ENCODE assay signal across 8 cellular contexts in the genomic region with DNA sequence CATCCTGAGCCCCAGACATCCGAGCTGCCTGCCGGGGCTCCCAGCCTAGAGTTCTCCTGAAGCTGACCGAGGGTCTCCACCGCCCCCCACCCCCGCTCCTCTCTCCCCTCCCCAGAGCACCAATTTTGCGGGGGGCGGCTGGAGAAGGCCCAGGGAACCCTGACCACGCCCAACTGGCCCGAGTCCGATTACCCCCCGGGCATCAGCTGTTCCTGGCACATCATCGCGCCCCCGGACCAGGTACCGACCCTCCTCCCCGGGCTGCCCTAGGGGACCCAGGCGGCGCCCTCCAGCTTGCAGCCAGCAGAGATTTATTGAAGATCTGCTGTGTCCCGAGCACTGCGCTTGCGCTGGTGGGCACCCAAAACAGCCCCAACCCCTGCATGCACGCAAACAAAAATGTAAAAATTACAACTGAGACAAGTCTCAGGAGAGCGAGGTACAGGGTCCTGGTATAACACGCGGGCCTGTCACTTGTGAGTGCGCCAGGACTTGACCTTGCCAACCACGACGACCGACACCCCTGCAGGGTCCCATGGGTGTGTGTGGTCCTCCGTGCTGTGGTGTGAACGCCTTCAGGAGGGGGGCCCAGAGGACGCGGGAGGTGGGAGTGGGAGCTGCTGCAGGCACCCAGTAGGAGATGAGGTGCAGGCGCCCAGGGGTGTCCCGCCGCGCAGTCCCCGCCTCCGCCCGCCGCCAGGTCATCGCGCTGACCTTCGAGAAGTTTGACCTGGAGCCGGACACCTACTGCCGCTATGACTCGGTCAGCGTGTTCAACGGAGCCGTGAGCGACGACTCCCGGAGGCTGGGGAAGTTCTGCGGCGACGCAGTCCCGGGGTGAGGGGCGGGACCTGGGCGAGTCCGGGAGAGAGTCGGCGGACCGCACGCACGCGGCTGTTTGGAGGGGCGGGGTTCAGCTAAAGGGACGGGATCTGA. TPM values are rescaled to one million over a fixed set of nuclear protein-coding genes. Genes with fewer than 3 reads are reported as not detected.
DNase-seq lines count a peak whose midpoint lies in the region; ATAC-seq and TF ChIP-seq lines count a peak whose summit lies in the region.

No MANE protein-coding gene starts in this region.

- H3K4me3 Mint-ChIP-seq in endodermal cell = peak overlapping the region; percentile 62
- peak overlapping the region; percentile 94 for H3K4me3 Mint-ChIP-seq in natural killer cell

- H3K9me3 Mint-ChIP-seq in endodermal cell = no peaks in the 10 kb centered on the region
- no peaks in the 10 kb centered on the region for H3K9me3 Mint-ChIP-seq in natural killer cell

- H3K27ac ChIP-seq in WERI-Rb-1 (no peak overlapping the region), endodermal cell (ENCODE audit: low read depth, low read length) (no peak overlapping the region)

- peak; percentile 13 for ATAC-seq in GM21717 (IDR thresholded peaks at IDR 0.05; ENCODE audit: unreplicated experiment)
- ATAC-seq in natural killer cell = peak in 1 of 3 donors; percentile 2
- ATAC-seq in GM21737 (IDR thresholded peaks at IDR 0.05; ENCODE audit: unreplicated experiment) = no peak
- ATAC-seq in GM19395 (IDR thresholded peaks at IDR 0.05; ENCODE audit: unreplicated experiment) = no peak

- H3K36me3 Mint-ChIP-seq in endodermal cell (ENCODE audit: low read depth) (no peaks in the 10 kb centered on the region), natural killer cell (no peaks in the 10 kb centered on the region)

- H3K27ac Mint-ChIP-seq in endodermal cell (no peak overlapping the region), natural killer cell (peak overlapping the region in 1 of 2 donors; percentile 94)

- intact Hi-C loops in natural killer cell (cut with micrococcal nuclease) (loop anchor here (1.0 to 5.0 kb wide), 3 partner anchors 7 to 87 kb away; partner anchors contain the start of genes FBXO24, GIGYF1, LRCH4 and MOSPD3), posterior vena cava (cut with DNase I) (loop anchor here in 1 of 2 donors (5.0 kb wide), 1 partner anchor 87 kb away; the partner anchor contains the start of gene GIGYF1)

- peaks cover 28% of the 10 kb centered on the region for H3K27me3 Mint-ChIP-seq in endodermal cell (ENCODE audit: insufficient read depth)
- no peaks in the 10 kb centered on the region for H3K27me3 Mint-ChIP-seq in natural killer cell (ENCODE audit: low read depth in 2 of 2)

- DNase-seq in WERI-Rb-1 (no peak), endodermal cell (peak; percentile 85), natural killer cell (no peak), posterior vena cava (ENCODE audit: low spot score) (no peak), putamen (ENCODE audit: low spot score) (no peak)

- peaks cover 19% of the 10 kb centered on the region for H3K4me1 Mint-ChIP-seq in endodermal cell
- peaks cover 16 to 23% of the 10 kb centered on the region in 2 donors for H3K4me1 Mint-ChIP-seq in natural killer cell

- H3K27me3 ChIP-seq in WERI-Rb-1 (ENCODE audit: insufficient read depth, low read depth, severe bottlenecking) (peaks cover 8% of the 10 kb centered on the region), endodermal cell (ENCODE audit: control insufficient read depth, insufficient read depth, low read length, poor library complexity, severe bottlenecking) (peaks cover 18% of the 10 kb centered on the region)

- H3K4me3 ChIP-seq in WERI-Rb-1 (ENCODE audit: low read depth, low read length) (peak overlapping the region; percentile 83), endodermal cell (ENCODE audit: low read length) (peak overlapping the region; percentile 78)

- no peak for TF ChIP-seq CTCF in WERI-Rb-1 (IDR thresholded peaks at IDR 0.05; ENCODE audit: low read depth, low read length)
- no peak for TF ChIP-seq CTCF in endodermal cell (conservative IDR thresholded peaks at IDR 0.05)
- TF ChIP-seq CTCF in natural killer cell (IDR thresholded peaks at IDR 0.05) = no peak

- H3K9me3 ChIP-seq in WERI-Rb-1 (ENCODE audit: severe bottlenecking) = no peaks in the 10 kb centered on the region
- no peaks in the 10 kb centered on the region for H3K9me3 ChIP-seq in endodermal cell (ENCODE audit: control insufficient read depth, low read length)

- peaks cover 5% of the 10 kb centered on the region for H3K4me1 ChIP-seq in endodermal cell (ENCODE audit: control insufficient read depth, insufficient read depth, low read length)

- no peaks in the 10 kb centered on the region for H3K36me3 ChIP-seq in WERI-Rb-1
- H3K36me3 ChIP-seq in endodermal cell (ENCODE audit: control insufficient read depth, insufficient read depth, low read length) = no peaks in the 10 kb centered on the region

- H3K9ac ChIP-seq in endodermal cell (ENCODE audit: extremely low read depth, low read length, poor library complexity, severe bottlenecking) = no peak overlapping the region

- 3 to 4% methylated on average over 42 to 68 of the region's 68 CpGs for WGBS in endodermal cell (ENCODE audit: insufficient coverage in 1 of 2, insufficient read length in 1 of 2), 2 experiments

RNA-seq across cellular contexts. Expression of gene PCOLCE, which starts 3.1 kb away (rescaled TPM):
- total RNA-seq in endodermal cell (10 to 100 TPM; 17.5 to 37.7 TPM), natural killer cell (10 to 100 TPM; 18.4 to 24.8 (median 21.7) TPM), posterior vena cava (100 to 1,000 TPM in 1 of 2 donors, 10 to 100 TPM in 1; 79.5 to 230 TPM)
- 47.4 TPM for polyA plus RNA-seq in endodermal cell (2013, experiment 1 of 2)
- polyA plus RNA-seq in endodermal cell (2013, experiment 2 of 2) = 40.5 TPM

RNA-seq across cellular contexts. Expression of gene MOSPD3, which starts 7.1 kb away (rescaled TPM):
- total RNA-seq in endodermal cell (10 to 100 TPM; 19.8 to 25.5 TPM), natural killer cell (10 to 100 TPM; 14.5 to 15.9 (median 15.5) TPM), posterior vena cava (10 to 100 TPM; 10.8 to 16.3 TPM)
- 33.1 TPM for polyA plus RNA-seq in endodermal cell (2013, experiment 1 of 2)
- 32.4 TPM for polyA plus RNA-seq in endodermal cell (2013, experiment 2 of 2)

RNA-seq across cellular contexts. Expression of gene FBXO24, which starts 19.1 kb away (rescaled TPM):
- 1 to 10 TPM; 1.3 to 3.0 TPM for total RNA-seq in endodermal cell
- 2.4 TPM for polyA plus RNA-seq in endodermal cell (2013, experiment 1 of 2)
- 1.4 TPM for polyA plus RNA-seq in endodermal cell (2013, experiment 2 of 2)
- total RNA-seq in natural killer cell = under 1 TPM; 0.45 to 0.94 (median 0.88) TPM
- total RNA-seq in posterior vena cava = under 1 TPM; 0.14 to 0.51 TPM

RNA-seq across cellular contexts. Expression of gene LRCH4, which starts 19.3 kb away (rescaled TPM):
- total RNA-seq in endodermal cell (10 to 100 TPM; 49.4 to 56.0 TPM), natural killer cell (100 to 1,000 TPM; 282 to 296 (median 289) TPM), posterior vena cava (10 to 100 TPM; 28.5 to 30.7 TPM)
- 50.6 TPM for polyA plus RNA-seq in endodermal cell (2013, experiment 1 of 2)
- polyA plus RNA-seq in endodermal cell (2013, experiment 2 of 2) = 40.0 TPM

RNA-seq across cellular contexts. Expression of gene SAP25, which starts 31.5 kb away (rescaled TPM):
- total RNA-seq in endodermal cell (1 to 10 TPM; 5.8 to 6.3 TPM), natural killer cell (10 to 100 TPM; 25.9 to 46.4 (median 32.5) TPM), posterior vena cava (1 to 10 TPM; 2.8 to 5.0 TPM)
- 5.6 TPM for polyA plus RNA-seq in endodermal cell (2013, experiment 1 of 2)
- 4.6 TPM for polyA plus RNA-seq in endodermal cell (2013, experiment 2 of 2)
